ENCODE assay signal across 2 cellular contexts in the genomic region with DNA sequence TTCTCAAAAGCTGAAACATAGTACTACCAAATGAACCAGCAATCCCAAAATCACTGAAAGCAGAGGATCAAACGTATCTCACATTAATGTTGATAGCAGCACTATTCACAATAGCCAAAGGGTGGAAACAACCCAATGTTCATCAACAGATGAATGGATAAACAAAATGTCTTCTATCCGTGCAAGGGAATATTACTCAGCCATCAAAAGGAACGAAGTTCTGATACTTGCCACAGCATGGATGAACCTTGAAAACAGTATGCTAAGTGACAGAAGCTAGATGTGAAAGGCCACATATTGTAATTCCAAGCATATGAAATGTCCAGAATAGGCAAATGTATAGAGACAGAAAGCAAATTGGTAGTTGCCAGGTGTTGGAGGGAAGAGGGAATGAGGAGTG.
A peak's percentile ranks its signal among the peaks of the same experiment; 100 is the strongest.
TF ChIP-seq lines count a peak whose summit lies in the region.

No MANE protein-coding gene starts in this region.

TF ChIP-seq in HEK293, 187 proteins besides CTCF, POLR2A, EP300 and RAD21:
- TF ChIP-seq ZNF530 (tag by site-specific recombination; IDR thresholded peaks at IDR 0.05; ENCODE audit: low read depth) (no peak), ZNF146 (tag by site-specific recombination; IDR thresholded peaks at IDR 0.05) (peak; percentile 89)
TF ChIP-seq in HEK293: peak in this region for 1.

TF ChIP-seq in K562, 482 proteins besides CTCF, POLR2A, EP300 and RAD21:
- TF ChIP-seq, protein P1, sequence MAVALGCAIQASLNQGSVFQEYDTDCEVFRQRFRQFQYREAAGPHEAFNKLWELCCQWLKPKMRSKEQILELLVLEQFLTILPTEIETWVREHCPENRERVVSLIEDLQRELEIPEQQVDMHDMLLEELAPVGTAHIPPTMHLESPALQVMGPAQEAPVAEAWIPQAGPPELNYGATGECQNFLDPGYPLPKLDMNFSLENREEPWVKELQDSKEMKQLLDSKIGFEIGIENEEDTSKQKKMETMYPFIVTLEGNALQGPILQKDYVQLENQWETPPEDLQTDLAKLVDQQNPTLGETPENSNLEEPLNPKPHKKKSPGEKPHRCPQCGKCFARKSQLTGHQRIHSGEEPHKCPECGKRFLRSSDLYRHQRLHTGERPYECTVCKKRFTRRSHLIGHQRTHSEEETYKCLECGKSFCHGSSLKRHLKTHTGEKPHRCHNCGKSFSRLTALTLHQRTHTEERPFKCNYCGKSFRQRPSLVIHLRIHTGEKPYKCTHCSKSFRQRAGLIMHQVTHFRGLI (CRISPR knock-in tag; IDR thresholded peaks at IDR 0.05) = no peak
- TF ChIP-seq TARDBP (IDR thresholded peaks at IDR 0.05) = no peak
- no peak for TF ChIP-seq SPI1 (IDR thresholded peaks at IDR 0.05; ENCODE audit: borderline replicate concordance, low read depth, low read length)
- TF ChIP-seq ZNF146 (CRISPR knock-in tag; IDR thresholded peaks at IDR 0.05; ENCODE audit: unreplicated experiment) = peak; percentile 90
- TF ChIP-seq TAF15 (IDR thresholded peaks at IDR 0.05; ENCODE audit: low read depth, low read length) = no peak
- peak; percentile 23; the same call in 1 of the 2 replicates for TF ChIP-seq BCOR (IDR thresholded peaks at IDR 0.05)
- peak; percentile 83 for TF ChIP-seq RBM25 (IDR thresholded peaks at IDR 0.05; ENCODE audit: low read depth, low read length, severe bottlenecking)
- 0 out of 2 replicates have a peak, but pooled peaks have one; percentile 18 for TF ChIP-seq HDAC2 (IDR thresholded peaks at IDR 0.05)
- TF ChIP-seq UBTF (IDR thresholded peaks at IDR 0.05; ENCODE audit: borderline replicate concordance in 1 of 2, low read depth in 2 of 2, low read length in 2 of 2) = no peak
- no peak for TF ChIP-seq RBFOX2 (IDR thresholded peaks at IDR 0.05; ENCODE audit: low read depth, low read length)
